ENCODE assay signal across 26 cellular contexts in the genomic region with DNA sequence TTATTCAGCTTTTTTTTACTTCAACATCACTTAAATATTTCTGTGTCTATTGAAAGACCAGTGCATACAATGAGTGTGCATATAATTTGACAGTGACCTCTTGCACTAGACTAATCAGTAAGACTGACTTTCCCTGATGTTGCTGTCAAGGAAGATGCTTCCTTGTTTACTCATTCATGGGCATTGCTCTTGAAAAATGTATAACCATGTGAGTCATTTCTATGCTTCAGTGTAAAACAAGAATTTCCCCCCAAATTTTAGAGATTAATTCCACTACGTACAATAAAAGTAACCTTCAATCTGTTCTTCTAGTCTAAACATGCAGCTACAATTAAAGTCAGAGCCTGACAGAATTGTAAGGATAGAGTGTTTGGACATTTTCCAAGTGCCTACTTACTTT.
DNase-seq lines count a peak whose midpoint lies in the region; ATAC-seq, FAIRE-seq and TF ChIP-seq lines count a peak whose summit lies in the region.
"Had no signal": no experiment of that assay in that cellular context is flagged by ENCODE, and none has a peak within 500 bp of the region (broad histone marks: within the 10 kb centered on the region; RNA-seq: fewer than 3 reads in every experiment).

No MANE protein-coding gene starts in this region.

- H3K9me3 ChIP-seq in A549, result no peaks in the 10 kb centered on the region
- 0 out of 2 replicates have a peak, but pooled peaks cover 8% of the 10 kb centered on the region for H3K9me3 ChIP-seq in Caco-2
- H3K9me3 ChIP-seq: BLaER1, stomach, thyroid gland had no signal

- H3K27me3 ChIP-seq in Caco-2 (replicated peaks; ENCODE audit: control insufficient read depth, insufficient read depth, low read length), result no peaks in the 10 kb centered on the region
- H3K27me3 ChIP-seq: BLaER1, stomach, thyroid gland had no signal

- H3K36me3 Mint-ChIP-seq in Caco-2 (ENCODE audit: insufficient read depth, unreplicated experiment), result no peaks in the 10 kb centered on the region
- H3K36me3 Mint-ChIP-seq: activated naive CD4-positive, alpha-beta T cell treated with anti-CD3 and anti-CD28 coated beads, Interleukin-2, amount 50 U/mL, for 72 hours; natural killer cell treated with Interleukin-12 subunit alpha and Interleukin-12 subunit beta and Interleukin-15 and Interleukin-18, amount 100 ng/mL, for 72 hours had no signal

- no peak overlapping the region for H3K27ac ChIP-seq in A549
- H3K27ac ChIP-seq: BLaER1, stomach, thyroid gland had no signal

- FAIRE-seq in A549 (lab: Jason Lieb, UNC), result no peak
- FAIRE-seq: GM12892, H1, keratinocyte had no signal

- H3K4me1 ChIP-seq in A549 (peaks cover 4% of the 10 kb centered on the region; the same call in 1 of the 3 replicates), Caco-2 (no peaks in the 10 kb centered on the region)
- H3K4me1 ChIP-seq: BLaER1, stomach, thyroid gland had no signal

- H3K27me3 Mint-ChIP-seq in Caco-2 (ENCODE audit: insufficient read depth, unreplicated experiment), result no peaks in the 10 kb centered on the region
- H3K27me3 Mint-ChIP-seq: activated CD4-positive, alpha-beta T cell treated with anti-CD3 and anti-CD28 coated beads for 36 hours; central memory CD8-positive, alpha-beta T cell; natural killer cell treated with Interleukin-12 subunit alpha and Interleukin-12 subunit beta and Interleukin-15 and Interleukin-18, amount 100 ng/mL, for 72 hours had no signal

- H3K9me3 Mint-ChIP-seq in Caco-2 (ENCODE audit: unreplicated experiment), result no peaks in the 10 kb centered on the region

- no peak for TF ChIP-seq EP300 in A549 (IDR thresholded peaks at IDR 0.05)

- TF ChIP-seq RAD21 in A549 (conservative IDR thresholded peaks at IDR 0.05 in 1 of 2, IDR thresholded peaks at IDR 0.05 in 1 of 2), result no peak

- H3K4me1 Mint-ChIP-seq in Caco-2 (ENCODE audit: low read depth, unreplicated experiment), result no peaks in the 10 kb centered on the region
- H3K4me1 Mint-ChIP-seq: activated CD4-positive, alpha-beta T cell treated with anti-CD3 and anti-CD28 coated beads for 36 hours; central memory CD8-positive, alpha-beta T cell had no signal

- no peak overlapping the region for H3K27ac Mint-ChIP-seq in Caco-2 (ENCODE audit: unreplicated experiment)
- H3K27ac Mint-ChIP-seq: activated CD4-positive, alpha-beta T cell treated with anti-CD3 and anti-CD28 coated beads for 36 hours; activated naive CD4-positive, alpha-beta T cell treated with anti-CD3 and anti-CD28 coated beads, Interleukin-2, amount 50 U/mL, for 72 hours; natural killer cell treated with Interleukin-12 subunit alpha and Interleukin-12 subunit beta and Interleukin-15 and Interleukin-18, amount 100 ng/mL, for 72 hours had no signal

- TF ChIP-seq CTCF in A549 (IDR thresholded peaks at IDR 0.05) (no peak), Caco-2 (IDR thresholded peaks at IDR 0.05; ENCODE audit: insufficient read depth in 1 of 2, low read depth in 1 of 2, low read length in 1 of 2, severe bottlenecking in 1 of 2, unreplicated experiment in 1 of 2) (no peak)

- no peak for TF ChIP-seq POLR2A in A549 (IDR thresholded peaks at IDR 0.05; ENCODE audit: low read length)

- no peaks in the 10 kb centered on the region for H3K36me3 ChIP-seq in Caco-2 (ENCODE audit: control insufficient read depth, insufficient read depth, low read length)
- H3K36me3 ChIP-seq: BLaER1, stomach, thyroid gland had no signal

- peak in 1 of 2 experiments; percentile 31; a peak in 1 of 6 replicates for ATAC-seq in A549
- ATAC-seq: activated CD4-positive, alpha-beta T cell treated with anti-CD3 and anti-CD28 coated beads for 36 hours; activated naive CD4-positive, alpha-beta T cell treated with anti-CD3 and anti-CD28 coated beads, Interleukin-2, amount 50 U/mL, for 72 hours; natural killer cell treated with Interleukin-12 subunit alpha and Interleukin-12 subunit beta and Interleukin-15 and Interleukin-18, amount 100 ng/mL, for 72 hours had no signal

- no peak overlapping the region for H3K4me3 ChIP-seq in A549
- H3K4me3 ChIP-seq in Caco-2 (ENCODE audit: low read depth, low read length), result no peak overlapping the region
- H3K4me3 ChIP-seq: BLaER1, stomach, thyroid gland had no signal

- POLR2A ChIA-PET in A549 (lab: Yijun Ruan, JAX) (no interaction called here), Caco-2 (lab: Charles Lee) (no interaction called here)

- 12% methylated on average over 1 of the region's 1 CpG for WGBS in A549 (ENCODE audit: missing lambda C conversion rate)

- peak overlapping the region; percentile 12; the same call in 1 of the 3 replicates for H3K4me2 ChIP-seq in A549
- H3K4me2 ChIP-seq: BLaER1 had no signal

- DNase-seq in A549 (ENCODE audit: low read depth in 1 of 2, low spot score in 1 of 2), result peak in 1 of 2 experiments; percentile 25
- DNase-seq in HS-5 (ENCODE audit: low read depth), result peak; percentile 55
- peak; percentile 3 for DNase-seq in amniotic epithelial cell (ENCODE audit: low read depth)
- peak; percentile 3 for DNase-seq in glomerular visceral epithelial cell (ENCODE audit: extremely low spot score)
- DNase-seq in effector CD4-positive, alpha-beta T cell, result no peak
- DNase-seq in ureter (ENCODE audit: low spot score), result no peak
- no peak for DNase-seq in NCI-H1048 (lab: John Stamatoyannopoulos, UW)
- no peak for DNase-seq in Caco-2
- DNase-seq: activated CD4-positive, alpha-beta T cell treated with anti-CD3 and anti-CD28 coated beads for 36 hours; activated T-cell treated with anti-CD3 and anti-CD28 coated beads for 4 hours; aorta; Calu3; EL; glutamatergic neuron; NCI-H2029; NCI-H226; NCI-H774; stomach; thyroid gland had no signal

- CTCF ChIA-PET in A549 (lab: Yijun Ruan, JAX) (no interaction called here), Caco-2 (lab: Charles Lee) (no interaction called here)

- no TSS peak for BruUV-seq in Caco-2 (replicated peaks; lab: Mats Ljungman, UMichigan)

- H3K4me3 Mint-ChIP-seq in Caco-2 (ENCODE audit: unreplicated experiment), result no peak overlapping the region
- H3K4me3 Mint-ChIP-seq: activated CD4-positive, alpha-beta T cell treated with anti-CD3 and anti-CD28 coated beads for 36 hours; central memory CD8-positive, alpha-beta T cell; natural killer cell treated with Interleukin-12 subunit alpha and Interleukin-12 subunit beta and Interleukin-15 and Interleukin-18, amount 100 ng/mL, for 72 hours had no signal

- intact Hi-C loops in Caco-2 (cut with micrococcal nuclease; ENCODE audit: unreplicated experiment), result no loop called here

TF ChIP-seq in A549, 52 proteins besides CTCF, POLR2A, EP300 and RAD21:
- TF ChIP-seq MAZ (IDR thresholded peaks at IDR 0.05; ENCODE audit: borderline replicate concordance, low read depth, low read length) (no peak), FOSL2 (IDR thresholded peaks at IDR 0.05) (no peak), FOSL2 (CRISPR knock-in tag; IDR thresholded peaks at IDR 0.05) (0 out of 2 replicates have a peak, but pooled peaks have one; percentile 20), JUNB (IDR thresholded peaks at IDR 0.05) (0 out of 2 replicates have a peak, but pooled peaks have one; percentile 19)

Comparison
In these comparisons a context has a peak if more than half of its experiments do, and no peak if none do; other contexts are left out.
1. DNase-seq: peak in HS-5 (single experiment), amniotic epithelial cell (single experiment) and glomerular visceral epithelial cell (single experiment); none in effector CD4-positive, alpha-beta T cell (single experiment), ureter (single experiment), NCI-H1048 (single experiment) and Caco-2 (0 of 2).